ENCODE assay signal across 18 cellular contexts in the genomic region with DNA sequence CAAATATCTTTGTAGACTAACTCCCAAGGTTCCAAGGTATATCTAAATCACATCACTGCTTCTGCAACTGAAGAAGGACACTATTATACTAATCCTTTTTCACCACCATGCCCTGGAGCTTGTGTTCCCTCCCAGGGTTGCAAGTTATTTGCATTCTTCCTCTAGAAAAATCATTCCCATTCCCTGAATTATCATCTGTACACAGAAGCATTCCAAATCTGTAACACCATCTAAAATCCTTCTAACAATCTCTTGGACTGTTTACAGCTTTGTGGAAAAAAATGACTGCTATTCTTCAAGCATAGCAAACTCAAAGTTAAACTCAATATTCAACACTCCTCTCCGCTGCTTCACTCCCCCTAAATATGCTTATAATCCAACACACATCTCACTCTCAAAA.
"Had no signal": no experiment of that assay in that cellular context is flagged by ENCODE, and none has a peak within 500 bp of the region (broad histone marks: within the 10 kb centered on the region; RNA-seq: fewer than 3 reads in every experiment).

No MANE protein-coding gene starts in this region.

- H3K9me3 ChIP-seq: esophagus muscularis mucosa, gastroesophageal sphincter, lower lobe of right lung, mucosa of descending colon had no signal

- H3K4me1 ChIP-seq: esophagus muscularis mucosa, foreskin keratinocyte, gastroesophageal sphincter, heart left ventricle, left lung, lower lobe of right lung had no signal

- H3K4me3 Mint-ChIP-seq: mesothelial cell of epicardium, naive B cell had no signal

- H3K4me3 ChIP-seq: coronary artery, dorsolateral prefrontal cortex, esophagus muscularis mucosa, gastroesophageal sphincter, heart left ventricle, left lung, lower lobe of right lung, mucosa of descending colon had no signal

- H3K27me3 ChIP-seq: dorsolateral prefrontal cortex, esophagus muscularis mucosa, foreskin keratinocyte, gastroesophageal sphincter, heart left ventricle, left lung had no signal

- ATAC-seq: foreskin keratinocyte, gastroesophageal sphincter, heart left ventricle, left cardiac atrium, left lung, left ventricle myocardium superior, lower lobe of right lung, mucosa of descending colon had no signal

- H3K4me1 Mint-ChIP-seq: mesothelial cell of epicardium, naive B cell had no signal

- DNase-seq: dermis blood vessel endothelial cell; dorsolateral prefrontal cortex; effector CD4-positive, alpha-beta T cell; effector memory CD4-positive, alpha-beta T cell; foreskin keratinocyte; heart left ventricle; hippocampal formation; left cardiac atrium; left lung; left ventricle myocardium superior; lower lobe of right lung; mesenchymal stem cell; mucosa of descending colon; naive B cell had no signal

- H3K36me3 Mint-ChIP-seq: mesothelial cell of epicardium, naive B cell had no signal

- H3K36me3 ChIP-seq: esophagus muscularis mucosa, gastroesophageal sphincter, heart left ventricle, left lung, lower lobe of right lung had no signal

- H3K27ac Mint-ChIP-seq: mesothelial cell of epicardium had no signal

- H3K27ac ChIP-seq: coronary artery, dorsolateral prefrontal cortex, esophagus muscularis mucosa, foreskin keratinocyte, gastroesophageal sphincter, heart left ventricle, left lung, lower lobe of right lung had no signal
